ENCODE assay signal across 13 cellular contexts in genomic region chr1:230753191-230753585, GRCh38. TPM values are rescaled to one million over a fixed set of nuclear protein-coding genes. Genes with fewer than 3 reads are reported as not detected.
A peak's percentile ranks its signal among the peaks of the same experiment; 100 is the strongest.
DNase-seq lines count a peak whose midpoint lies in the region; ATAC-seq and TF ChIP-seq lines count a peak whose summit lies in the region.
"Had no signal": no experiment of that assay in that cellular context is flagged by ENCODE, and none has a peak within 500 bp of the region (broad histone marks: within the 10 kb centered on the region; RNA-seq: fewer than 3 reads in every experiment).

No MANE protein-coding gene starts in this region.

- H3K4me1 Mint-ChIP-seq in activated CD4-positive, alpha-beta T cell treated with anti-CD3 and anti-CD28 coated beads, Interleukin-2, amount 10 ng/mL, durations not matched to agents 24 days and 14 days: peaks cover 4% of the 10 kb centered on the region
- H3K4me1 Mint-ChIP-seq in activated CD8-positive, alpha-beta T cell treated with anti-CD3 and anti-CD28 coated beads, Interleukin-2, amount 10 ng/mL, durations not matched to agents 7 days and 5 days (ENCODE audit: low read depth): peaks cover 8% of the 10 kb centered on the region
- H3K4me1 Mint-ChIP-seq: activated naive CD8-positive, alpha-beta T cell treated with anti-CD3 and anti-CD28 coated beads, Interleukin-2, amount 10 ng/mL, durations not matched to agents 7 days and 5 days had no signal

- no peak for DNase-seq in activated CD4-positive, alpha-beta T cell treated with anti-CD3 and anti-CD28 coated beads, Interleukin-2, amount 10 ng/mL, durations not matched to agents 24 days and 14 days
- DNase-seq in activated CD4-positive, alpha-beta T cell treated with anti-CD3 and anti-CD28 coated beads for 4 hours: no peak
- no peak for DNase-seq in activated CD8-positive, alpha-beta T cell treated with anti-CD3 and anti-CD28 coated beads, Interleukin-2, amount 10 ng/mL, durations not matched to agents 7 days and 5 days
- no peak for DNase-seq in mesenchymal stem cell
- DNase-seq in suprapubic skin (ENCODE audit: low spot score in 2 of 2): peak in 1 of 2 donors; percentile 55
- no peak for DNase-seq in erythroblast (lab: John Stamatoyannopoulos, UW)
- no peak for DNase-seq in NCI-H1105 (lab: John Stamatoyannopoulos, UW)
- DNase-seq in A673 (ENCODE audit: low spot score): no peak
- DNase-seq: activated CD8-positive, alpha-beta memory T cell treated with anti-CD3 and anti-CD28 coated beads for 24 hours; activated naive CD8-positive, alpha-beta T cell treated with anti-CD3 and anti-CD28 coated beads, Interleukin-2, amount 10 ng/mL, durations not matched to agents 7 days and 5 days; GDM1 had no signal

- peak overlapping the region in 1 of 2 experiments; percentile 10 for H3K14ac ChIP-seq in mesenchymal stem cell (ENCODE audit: low read length in 2 of 2)

- H3K4me3 Mint-ChIP-seq in activated CD4-positive, alpha-beta T cell treated with anti-CD3 and anti-CD28 coated beads, Interleukin-2, amount 10 ng/mL, durations not matched to agents 24 days and 14 days: peak overlapping the region; percentile 71
- H3K4me3 Mint-ChIP-seq in activated CD8-positive, alpha-beta T cell treated with anti-CD3 and anti-CD28 coated beads, Interleukin-2, amount 10 ng/mL, durations not matched to agents 7 days and 5 days: peak overlapping the region; percentile 55
- H3K4me3 Mint-ChIP-seq: activated naive CD8-positive, alpha-beta T cell treated with anti-CD3 and anti-CD28 coated beads, Interleukin-2, amount 10 ng/mL, durations not matched to agents 7 days and 5 days had no signal

- no peak for TF ChIP-seq CTCF in suprapubic skin (IDR thresholded peaks at IDR 0.05)
- TF ChIP-seq CTCF in A673 (conservative IDR thresholded peaks at IDR 0.05; ENCODE audit: low read depth, low read length): no peak

- H3K4me2 ChIP-seq in mesenchymal stem cell (ENCODE audit: low read length, poor library complexity, severe bottlenecking): no peak overlapping the region

- no peak overlapping the region for H2AK5ac ChIP-seq in mesenchymal stem cell (ENCODE audit: low read length, severe bottlenecking)

- no peak overlapping the region for H2AFZ ChIP-seq in mesenchymal stem cell (ENCODE audit: low read depth, low read length)

- intact Hi-C loops in activated CD4-positive, alpha-beta T cell treated with anti-CD3 and anti-CD28 coated beads, Interleukin-2, amount 10 ng/mL, durations not matched to agents 24 days and 14 days (cut with micrococcal nuclease): loop anchor here (10.0 kb wide), 2 partner anchors 112 to 302 kb away; partner anchors contain the start of gene C1orf198
- intact Hi-C loops in A673 (cut with micrococcal nuclease; ENCODE audit: unreplicated experiment): no loop called here

- H3K27me3 ChIP-seq in mesenchymal stem cell (ENCODE audit: control insufficient read depth in 1 of 2, insufficient read depth in 1 of 2, low read length in 2 of 2): peaks cover 0 to 21% of the 10 kb centered on the region in 2 experiments
- H3K27me3 ChIP-seq in suprapubic skin: no peaks in the 10 kb centered on the region
- H3K27me3 ChIP-seq in A673 (replicated peaks; ENCODE audit: insufficient read depth, low read depth, low read length, poor library complexity): no peaks in the 10 kb centered on the region

- no peaks in the 10 kb centered on the region for H3K79me1 ChIP-seq in mesenchymal stem cell (replicated peaks; ENCODE audit: low read length, poor library complexity, severe bottlenecking)

- H3K27me3 Mint-ChIP-seq in activated CD4-positive, alpha-beta T cell treated with anti-CD3 and anti-CD28 coated beads, Interleukin-2, amount 10 ng/mL, durations not matched to agents 24 days and 14 days: no peaks in the 10 kb centered on the region
- no peaks in the 10 kb centered on the region for H3K27me3 Mint-ChIP-seq in activated CD8-positive, alpha-beta T cell treated with anti-CD3 and anti-CD28 coated beads, Interleukin-2, amount 10 ng/mL, durations not matched to agents 7 days and 5 days (ENCODE audit: low read depth)

- BruUV-seq in A673 (replicated peaks; lab: Mats Ljungman, UMichigan): no TSS peak

- CTCF ChIA-PET in activated CD8-positive, alpha-beta T cell treated with anti-CD3 and anti-CD28 coated beads, Interleukin-2, amount 10 ng/mL, durations not matched to agents 7 days and 5 days (lab: Charles Lee): interaction anchor here (1.3 kb wide), 1 partner anchor 110 kb away, joined by 3 read pairs; no protein-coding TSS in a partner anchor
- CTCF ChIA-PET in A673 (lab: Charles Lee): no interaction called here

- H3K4me1 ChIP-seq in mesenchymal stem cell (ENCODE audit: control insufficient read depth, insufficient read depth, low read depth, low read length) (peaks cover 21% of the 10 kb centered on the region), suprapubic skin (peaks cover 12% of the 10 kb centered on the region), A673 (ENCODE audit: insufficient read depth, low read length, poor library complexity, severe bottlenecking) (peaks cover 9% of the 10 kb centered on the region)

- no peaks in the 10 kb centered on the region for H3K36me3 Mint-ChIP-seq in activated CD4-positive, alpha-beta T cell treated with anti-CD3 and anti-CD28 coated beads, Interleukin-2, amount 10 ng/mL, durations not matched to agents 24 days and 14 days (ENCODE audit: low read depth)
- no peaks in the 10 kb centered on the region for H3K36me3 Mint-ChIP-seq in activated CD8-positive, alpha-beta T cell treated with anti-CD3 and anti-CD28 coated beads, Interleukin-2, amount 10 ng/mL, durations not matched to agents 7 days and 5 days (ENCODE audit: low read depth)
- H3K36me3 Mint-ChIP-seq: activated naive CD8-positive, alpha-beta T cell treated with anti-CD3 and anti-CD28 coated beads, Interleukin-2, amount 10 ng/mL, durations not matched to agents 7 days and 5 days had no signal

- 86% methylated on average over 5 of the region's 5 CpGs for WGBS in mesenchymal stem cell
- WGBS in suprapubic skin: 82% methylated on average over 5 of the region's 5 CpGs

- H3K27ac ChIP-seq in mesenchymal stem cell (ENCODE audit: low read length, poor library complexity, severe bottlenecking): no peak overlapping the region
- H3K27ac ChIP-seq in suprapubic skin: no peak overlapping the region
- no peak overlapping the region for H3K27ac ChIP-seq in A673 (ENCODE audit: low read depth, low read length, poor library complexity, severe bottlenecking)

- peak overlapping the region; percentile 44 for H2BK15ac ChIP-seq in mesenchymal stem cell (ENCODE audit: low read depth, poor library complexity, severe bottlenecking)

- TF ChIP-seq EP300 in suprapubic skin (IDR thresholded peaks at IDR 0.05): no peak

- no peak for TF ChIP-seq POLR2A in suprapubic skin (IDR thresholded peaks at IDR 0.05)
- TF ChIP-seq POLR2A in erythroblast (IDR thresholded peaks at IDR 0.05; ENCODE audit: low read length): no peak

- peak overlapping the region; percentile 84 for H4K91ac ChIP-seq in mesenchymal stem cell (ENCODE audit: low read length)

- no peak overlapping the region for H2BK5ac ChIP-seq in mesenchymal stem cell (ENCODE audit: low read depth, low read length, poor library complexity, severe bottlenecking)

- no peak overlapping the region for H3K23ac ChIP-seq in mesenchymal stem cell (ENCODE audit: low read length in 2 of 2)

- peak overlapping the region; percentile 63 for H4K8ac ChIP-seq in mesenchymal stem cell (ENCODE audit: low read length)

- no peak overlapping the region for H3K9ac ChIP-seq in mesenchymal stem cell (ENCODE audit: low read length)

- H3K27ac Mint-ChIP-seq in activated CD4-positive, alpha-beta T cell treated with anti-CD3 and anti-CD28 coated beads, Interleukin-2, amount 10 ng/mL, durations not matched to agents 24 days and 14 days: no peak overlapping the region
- no peak overlapping the region for H3K27ac Mint-ChIP-seq in activated CD8-positive, alpha-beta T cell treated with anti-CD3 and anti-CD28 coated beads, Interleukin-2, amount 10 ng/mL, durations not matched to agents 7 days and 5 days
- H3K27ac Mint-ChIP-seq: activated naive CD8-positive, alpha-beta T cell treated with anti-CD3 and anti-CD28 coated beads, Interleukin-2, amount 10 ng/mL, durations not matched to agents 7 days and 5 days had no signal

- H3K9me3 ChIP-seq in mesenchymal stem cell (ENCODE audit: control insufficient read depth, low read length): no peaks in the 10 kb centered on the region
- H3K9me3 ChIP-seq in suprapubic skin: no peaks in the 10 kb centered on the region
- H3K9me3 ChIP-seq in A673 (ENCODE audit: low read depth, low read length, poor library complexity, severe bottlenecking): no peaks in the 10 kb centered on the region

- POLR2A ChIA-PET in activated CD8-positive, alpha-beta T cell treated with anti-CD3 and anti-CD28 coated beads, Interleukin-2, amount 10 ng/mL, durations not matched to agents 7 days and 5 days (lab: Charles Lee): no interaction called here
- POLR2A ChIA-PET in A673 (lab: Charles Lee; ENCODE audit: low non-redundant PET): no interaction called here

- H2BK120ac ChIP-seq in mesenchymal stem cell (ENCODE audit: low read depth, low read length): no peak overlapping the region

- H3K4ac ChIP-seq in mesenchymal stem cell (ENCODE audit: low read depth in 1 of 2, low read length in 2 of 2): peak overlapping the region; percentile 8 to 26

- no peak for ATAC-seq in activated CD8-positive, alpha-beta T cell treated with anti-CD3 and anti-CD28 coated beads, Interleukin-2, amount 10 ng/mL, durations not matched to agents 7 days and 5 days

- peak overlapping the region in 1 of 2 experiments; percentile 64 for H2BK12ac ChIP-seq in mesenchymal stem cell (ENCODE audit: low read length in 2 of 2)

- H3K9me3 Mint-ChIP-seq in activated CD4-positive, alpha-beta T cell treated with anti-CD3 and anti-CD28 coated beads, Interleukin-2, amount 10 ng/mL, durations not matched to agents 24 days and 14 days: no peaks in the 10 kb centered on the region
- H3K9me3 Mint-ChIP-seq in activated CD8-positive, alpha-beta T cell treated with anti-CD3 and anti-CD28 coated beads, Interleukin-2, amount 10 ng/mL, durations not matched to agents 7 days and 5 days (ENCODE audit: insufficient read depth): no peaks in the 10 kb centered on the region
- H3K9me3 Mint-ChIP-seq: activated naive CD8-positive, alpha-beta T cell treated with anti-CD3 and anti-CD28 coated beads, Interleukin-2, amount 10 ng/mL, durations not matched to agents 7 days and 5 days had no signal

- H3K4me3 ChIP-seq in mesenchymal stem cell (ENCODE audit: insufficient read depth in 1 of 2, low read depth in 1 of 2, low read length in 2 of 2): no peak overlapping the region
- peak overlapping the region; percentile 28 for H3K4me3 ChIP-seq in suprapubic skin
- no peak overlapping the region for H3K4me3 ChIP-seq in A673 (ENCODE audit: low read depth, low read length, poor library complexity, severe bottlenecking)
- H3K4me3 ChIP-seq: lung had no signal

- peak overlapping the region; percentile 30 to 50 for H3K18ac ChIP-seq in mesenchymal stem cell (ENCODE audit: low read depth in 1 of 2, low read length in 2 of 2)

- no peaks in the 10 kb centered on the region for H3K36me3 ChIP-seq in mesenchymal stem cell (ENCODE audit: control insufficient read depth in 1 of 2, insufficient read depth in 2 of 2, low read depth in 1 of 2, low read length in 2 of 2)
- no peaks in the 10 kb centered on the region for H3K36me3 ChIP-seq in suprapubic skin
- H3K36me3 ChIP-seq in A673 (ENCODE audit: insufficient read depth, low read length, poor library complexity, severe bottlenecking): no peaks in the 10 kb centered on the region

RNA-seq across cellular contexts. Expression of gene CAPN9, which starts 6.0 kb away (rescaled TPM):
- not detected in 2 replicates for total RNA-seq in activated CD4-positive, alpha-beta T cell treated with anti-CD3 and anti-CD28 coated beads, Interleukin-2, amount 10 ng/mL, durations not matched to agents 24 days and 14 days
- not detected for total RNA-seq in activated CD8-positive, alpha-beta T cell treated with anti-CD3 and anti-CD28 coated beads, Interleukin-2, amount 10 ng/mL, durations not matched to agents 7 days and 5 days
- 0.21 TPM for polyA plus RNA-seq in mesenchymal stem cell (2013, experiment 1 of 2)
- polyA plus RNA-seq in mesenchymal stem cell (2013, experiment 2 of 2): 0.12 TPM
- total RNA-seq in suprapubic skin: 1 to 10 TPM in 1 of 4 donors, under 1 TPM in 1, not detected in 2; 0.48 to 4.2 TPM
- not detected in 2 replicates for total RNA-seq in A673 (2021)
- total RNA-seq: activated naive CD8-positive, alpha-beta T cell treated with anti-CD3 and anti-CD28 coated beads, Interleukin-2, amount 10 ng/mL, durations not matched to agents 7 days and 5 days; dermis microvascular lymphatic vessel endothelial cell had no signal

RNA-seq across cellular contexts. Expression of gene AGT, which starts 39.3 kb away (rescaled TPM):
- total RNA-seq in activated CD4-positive, alpha-beta T cell treated with anti-CD3 and anti-CD28 coated beads, Interleukin-2, amount 10 ng/mL, durations not matched to agents 24 days and 14 days: not detected in 2 replicates
- total RNA-seq in activated CD8-positive, alpha-beta T cell treated with anti-CD3 and anti-CD28 coated beads, Interleukin-2, amount 10 ng/mL, durations not matched to agents 7 days and 5 days: not detected
- 30.4 TPM for polyA plus RNA-seq in mesenchymal stem cell (2013, experiment 1 of 2)
- 30.9 TPM for polyA plus RNA-seq in mesenchymal stem cell (2013, experiment 2 of 2)
- total RNA-seq in suprapubic skin (1 to 10 TPM in 2 of 4 donors, not detected in 2; 1.6 to 5.0 TPM), A673 (2021) (0.13 TPM in 1 of 2 replicates, not detected in the other)
- total RNA-seq: activated naive CD8-positive, alpha-beta T cell treated with anti-CD3 and anti-CD28 coated beads, Interleukin-2, amount 10 ng/mL, durations not matched to agents 7 days and 5 days; dermis microvascular lymphatic vessel endothelial cell had no signal
